ENCODE assay signal across 10 cellular contexts in genomic region chr12:14841761-14842160, GRCh38. TPM values are rescaled to one million over a fixed set of nuclear protein-coding genes. Genes with fewer than 3 reads are reported as not detected.
DNase-seq lines count a peak whose midpoint lies in the region; ATAC-seq and TF ChIP-seq lines count a peak whose summit lies in the region.
"Had no signal": no experiment of that assay in that cellular context is flagged by ENCODE, and none has a peak within 500 bp of the region (broad histone marks: within the 10 kb centered on the region; RNA-seq: fewer than 3 reads in every experiment).

No MANE protein-coding gene starts in this region.

- peaks cover 46% of the 10 kb centered on the region for H3K4me1 Mint-ChIP-seq in osteocyte (ENCODE audit: unreplicated experiment)
- peaks cover 13% of the 10 kb centered on the region for H3K4me1 Mint-ChIP-seq in activated naive CD8-positive, alpha-beta T cell treated with anti-CD3 and anti-CD28 coated beads for 36 hours

- H3K36me3 Mint-ChIP-seq in osteocyte (ENCODE audit: unreplicated experiment), result peaks cover 1% of the 10 kb centered on the region
- H3K36me3 Mint-ChIP-seq in activated naive CD8-positive, alpha-beta T cell treated with anti-CD3 and anti-CD28 coated beads for 36 hours, result no peaks in the 10 kb centered on the region

- H3K27ac ChIP-seq in VCaP (peak overlapping the region; percentile 93), cardiac muscle cell (no peak overlapping the region)
- H3K27ac ChIP-seq: C4-2B had no signal

- no peaks in the 10 kb centered on the region for H3K27me3 Mint-ChIP-seq in osteocyte (ENCODE audit: unreplicated experiment)
- peaks cover 11% of the 10 kb centered on the region for H3K27me3 Mint-ChIP-seq in activated naive CD8-positive, alpha-beta T cell treated with anti-CD3 and anti-CD28 coated beads for 36 hours

- H3K27me3 ChIP-seq in cardiac muscle cell, result no peaks in the 10 kb centered on the region

- H3K36me3 ChIP-seq in cardiac muscle cell, result no peaks in the 10 kb centered on the region

- DNase-seq in COLO829 (ENCODE audit: low spot score) (peak; percentile 51), cardiac muscle cell (ENCODE audit: low read depth in 1 of 2, low spot score in 1 of 2) (peak; percentile 22 to 79), osteocyte (ENCODE audit: extremely low spot score, unreplicated experiment) (no peak), DMS153 (lab: John Stamatoyannopoulos, UW) (no peak), NCI-H2081 (lab: John Stamatoyannopoulos, UW) (no peak)
- no peak for DNase-seq in activated naive CD8-positive, alpha-beta T cell treated with anti-CD3 and anti-CD28 coated beads for 36 hours

- TF ChIP-seq CTCF in VCaP (conservative IDR thresholded peaks at IDR 0.05), result no peak
- no peak for TF ChIP-seq CTCF in cardiac muscle cell (IDR thresholded peaks at IDR 0.05; ENCODE audit: low read depth, low read length)
- no peak for TF ChIP-seq CTCF in osteocyte (IDR thresholded peaks at IDR 0.05)

- peak overlapping the region; percentile 92 for H3K27ac Mint-ChIP-seq in osteocyte (ENCODE audit: unreplicated experiment)
- no peak overlapping the region for H3K27ac Mint-ChIP-seq in activated naive CD8-positive, alpha-beta T cell treated with anti-CD3 and anti-CD28 coated beads for 36 hours

- H3K4me3 Mint-ChIP-seq in osteocyte (ENCODE audit: unreplicated experiment), result no peak overlapping the region
- H3K4me3 Mint-ChIP-seq in activated naive CD8-positive, alpha-beta T cell treated with anti-CD3 and anti-CD28 coated beads for 36 hours, result no peak overlapping the region

- ATAC-seq in GM21737 (IDR thresholded peaks at IDR 0.05; ENCODE audit: unreplicated experiment), result no peak

- peaks cover 13% of the 10 kb centered on the region for H3K9me3 Mint-ChIP-seq in osteocyte (ENCODE audit: unreplicated experiment)
- H3K9me3 Mint-ChIP-seq in activated naive CD8-positive, alpha-beta T cell treated with anti-CD3 and anti-CD28 coated beads for 36 hours, result no peaks in the 10 kb centered on the region

- no peak overlapping the region for H3K4me3 ChIP-seq in cardiac muscle cell

- H3K4me1 ChIP-seq in cardiac muscle cell (ENCODE audit: low read depth), result no peaks in the 10 kb centered on the region

- H3K9me3 ChIP-seq in cardiac muscle cell (ENCODE audit: low read depth), result no peaks in the 10 kb centered on the region

RNA-seq across cellular contexts. Expression of gene ART4, which starts 1.6 kb away (rescaled TPM):
- total RNA-seq in cardiac muscle cell (not detected in 2 replicates), osteocyte (not detected in 2 replicates)
- polyA plus RNA-seq in cardiac muscle cell, result 0.24 TPM in 1 of 2 replicates, not detected in the other
- not detected for total RNA-seq in activated naive CD8-positive, alpha-beta T cell treated with anti-CD3 and anti-CD28 coated beads for 36 hours
- total RNA-seq: SK-MEL-5 had no signal

RNA-seq across cellular contexts. Expression of gene SMCO3, which starts 27.8 kb away (rescaled TPM):
- total RNA-seq in cardiac muscle cell, result not detected in 2 replicates
- polyA plus RNA-seq in cardiac muscle cell, result 0.16 and 0.22 TPM in 2 replicates
- not detected in 2 replicates for total RNA-seq in osteocyte
- total RNA-seq in activated naive CD8-positive, alpha-beta T cell treated with anti-CD3 and anti-CD28 coated beads for 36 hours, result not detected

RNA-seq across cellular contexts. Expression of gene C12orf60, which starts 38.3 kb away (rescaled TPM):
- total RNA-seq in cardiac muscle cell, result 0.56 and 1.0 TPM in 2 replicates
- 1.7 and 3.2 TPM in 2 replicates for polyA plus RNA-seq in cardiac muscle cell
- 0.84 and 1.2 TPM in 2 replicates for total RNA-seq in osteocyte
- total RNA-seq in activated naive CD8-positive, alpha-beta T cell treated with anti-CD3 and anti-CD28 coated beads for 36 hours, result 1 to 10 TPM; 2.7 to 2.8 TPM

RNA-seq across cellular contexts. Expression of gene WBP11, which starts 38.5 kb away (rescaled TPM):
- 24.5 and 28.2 TPM in 2 replicates for total RNA-seq in cardiac muscle cell
- polyA plus RNA-seq in cardiac muscle cell, result 67.7 and 80.8 TPM in 2 replicates
- 62.4 and 64.3 TPM in 2 replicates for total RNA-seq in osteocyte
- 100 to 1,000 TPM; 160 to 175 TPM for total RNA-seq in activated naive CD8-positive, alpha-beta T cell treated with anti-CD3 and anti-CD28 coated beads for 36 hours

RNA-seq across cellular contexts. Expression of gene MGP, which starts 43.9 kb away (rescaled TPM):
- total RNA-seq in cardiac muscle cell, result 1.4 TPM in 1 of 2 replicates, not detected in the other
- 1.1 TPM in 1 of 2 replicates, not detected in the other for polyA plus RNA-seq in cardiac muscle cell
- 74.1 and 92.6 TPM in 2 replicates for total RNA-seq in osteocyte
- not detected for total RNA-seq in activated naive CD8-positive, alpha-beta T cell treated with anti-CD3 and anti-CD28 coated beads for 36 hours

Comparison
In these comparisons a context has a peak if more than half of its experiments do, and no peak if none do; other contexts are left out.
1. DNase-seq: peak in COLO829 (single experiment) and cardiac muscle cell (2 of 2); none in osteocyte (single experiment), DMS153 (single experiment), activated naive CD8-positive, alpha-beta T cell treated with anti-CD3 and anti-CD28 coated beads for 36 hours (single experiment) and NCI-H2081 (0 of 2).